ENCODE assay signal across 1 cellular context in genomic region chr17:19003543-19003965, GRCh38.
TF ChIP-seq lines count a peak whose summit lies in the region.

No MANE protein-coding gene starts in this region.

TF ChIP-seq in A549, 52 proteins besides CTCF, POLR2A, EP300 and RAD21 (continued from another document):
- TF ChIP-seq REST (IDR thresholded peaks at IDR 0.05) (no peak), CHD4 (IDR thresholded peaks at IDR 0.05; ENCODE audit: borderline replicate concordance) (no peak), FOXS1 (CRISPR knock-in tag; IDR thresholded peaks at IDR 0.05) (no peak), MAX (IDR thresholded peaks at IDR 0.05) (no peak)
